1 cellular context compared by ENCODE assay signal in the genomic region with DNA sequence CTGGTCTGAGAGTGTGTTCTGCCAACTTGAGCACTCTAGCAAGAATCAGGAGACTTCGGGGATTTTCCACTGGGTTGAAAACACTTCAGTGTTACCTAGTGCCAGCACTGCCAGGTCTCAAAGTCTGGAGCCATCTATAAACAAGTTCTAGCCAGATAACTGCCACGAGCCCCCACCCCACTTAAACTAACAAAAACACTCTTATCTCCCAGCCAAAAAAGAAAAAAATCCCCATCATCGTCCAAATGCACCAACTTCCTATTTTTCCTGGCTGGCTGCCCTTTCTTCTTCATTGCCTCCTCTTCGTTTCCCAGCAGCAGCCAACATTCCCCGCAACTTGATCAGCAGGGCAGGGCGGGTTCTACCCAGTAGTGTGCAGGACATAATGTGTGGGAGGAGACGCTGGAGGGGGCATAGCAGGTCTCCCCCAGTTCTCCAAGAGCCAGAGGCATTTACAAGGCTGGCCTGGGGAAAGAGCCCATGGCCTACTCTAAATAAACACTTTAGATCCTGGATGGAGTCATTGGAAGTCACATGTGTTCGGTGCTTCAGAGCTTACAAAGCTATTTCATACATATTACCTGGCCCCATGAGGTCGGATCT.
A peak's percentile ranks its signal among the peaks of the same experiment; 100 is the strongest.
TF ChIP-seq lines count a peak whose summit lies in the region.

No MANE protein-coding gene starts in this region.

TF ChIP-seq in HEK293, 187 proteins besides CTCF, POLR2A, EP300 and RAD21 (continued from another document):
- TF ChIP-seq, protein P1, sequence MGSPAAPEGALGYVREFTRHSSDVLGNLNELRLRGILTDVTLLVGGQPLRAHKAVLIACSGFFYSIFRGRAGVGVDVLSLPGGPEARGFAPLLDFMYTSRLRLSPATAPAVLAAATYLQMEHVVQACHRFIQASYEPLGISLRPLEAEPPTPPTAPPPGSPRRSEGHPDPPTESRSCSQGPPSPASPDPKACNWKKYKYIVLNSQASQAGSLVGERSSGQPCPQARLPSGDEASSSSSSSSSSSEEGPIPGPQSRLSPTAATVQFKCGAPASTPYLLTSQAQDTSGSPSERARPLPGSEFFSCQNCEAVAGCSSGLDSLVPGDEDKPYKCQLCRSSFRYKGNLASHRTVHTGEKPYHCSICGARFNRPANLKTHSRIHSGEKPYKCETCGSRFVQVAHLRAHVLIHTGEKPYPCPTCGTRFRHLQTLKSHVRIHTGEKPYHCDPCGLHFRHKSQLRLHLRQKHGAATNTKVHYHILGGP (tag by site-specific recombination; IDR thresholded peaks at IDR 0.05): peak; percentile 15; the same call in 1 of the 2 replicates
- no peak for TF ChIP-seq ZNF114 (tag by site-specific recombination; IDR thresholded peaks at IDR 0.05)
- TF ChIP-seq ZNF660 (tag by site-specific recombination; IDR thresholded peaks at IDR 0.05): no peak
- TF ChIP-seq, protein P2, sequence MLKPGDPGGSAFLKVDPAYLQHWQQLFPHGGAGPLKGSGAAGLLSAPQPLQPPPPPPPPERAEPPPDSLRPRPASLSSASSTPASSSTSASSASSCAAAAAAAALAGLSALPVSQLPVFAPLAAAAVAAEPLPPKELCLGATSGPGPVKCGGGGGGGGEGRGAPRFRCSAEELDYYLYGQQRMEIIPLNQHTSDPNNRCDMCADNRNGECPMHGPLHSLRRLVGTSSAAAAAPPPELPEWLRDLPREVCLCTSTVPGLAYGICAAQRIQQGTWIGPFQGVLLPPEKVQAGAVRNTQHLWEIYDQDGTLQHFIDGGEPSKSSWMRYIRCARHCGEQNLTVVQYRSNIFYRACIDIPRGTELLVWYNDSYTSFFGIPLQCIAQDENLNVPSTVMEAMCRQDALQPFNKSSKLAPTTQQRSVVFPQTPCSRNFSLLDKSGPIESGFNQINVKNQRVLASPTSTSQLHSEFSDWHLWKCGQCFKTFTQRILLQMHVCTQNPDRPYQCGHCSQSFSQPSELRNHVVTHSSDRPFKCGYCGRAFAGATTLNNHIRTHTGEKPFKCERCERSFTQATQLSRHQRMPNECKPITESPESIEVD (tag by site-specific recombination; IDR thresholded peaks at IDR 0.05): peak; percentile 43
- TF ChIP-seq ZBTB20 (tag by site-specific recombination; IDR thresholded peaks at IDR 0.05): peak; percentile 94
- TF ChIP-seq KLF9 (tag by site-specific recombination; IDR thresholded peaks at IDR 0.05; ENCODE audit: low read depth): no peak
- TF ChIP-seq, protein P3, sequence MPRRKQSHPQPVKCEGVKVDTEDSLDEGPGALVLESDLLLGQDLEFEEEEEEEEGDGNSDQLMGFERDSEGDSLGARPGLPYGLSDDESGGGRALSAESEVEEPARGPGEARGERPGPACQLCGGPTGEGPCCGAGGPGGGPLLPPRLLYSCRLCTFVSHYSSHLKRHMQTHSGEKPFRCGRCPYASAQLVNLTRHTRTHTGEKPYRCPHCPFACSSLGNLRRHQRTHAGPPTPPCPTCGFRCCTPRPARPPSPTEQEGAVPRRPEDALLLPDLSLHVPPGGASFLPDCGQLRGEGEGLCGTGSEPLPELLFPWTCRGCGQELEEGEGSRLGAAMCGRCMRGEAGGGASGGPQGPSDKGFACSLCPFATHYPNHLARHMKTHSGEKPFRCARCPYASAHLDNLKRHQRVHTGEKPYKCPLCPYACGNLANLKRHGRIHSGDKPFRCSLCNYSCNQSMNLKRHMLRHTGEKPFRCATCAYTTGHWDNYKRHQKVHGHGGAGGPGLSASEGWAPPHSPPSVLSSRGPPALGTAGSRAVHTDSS (tag by site-specific recombination; IDR thresholded peaks at IDR 0.05): peak; percentile 89
- TF ChIP-seq MZF1 (tag by site-specific recombination; IDR thresholded peaks at IDR 0.05; ENCODE audit: borderline replicate concordance): peak; percentile 93
- TF ChIP-seq, protein P4, sequence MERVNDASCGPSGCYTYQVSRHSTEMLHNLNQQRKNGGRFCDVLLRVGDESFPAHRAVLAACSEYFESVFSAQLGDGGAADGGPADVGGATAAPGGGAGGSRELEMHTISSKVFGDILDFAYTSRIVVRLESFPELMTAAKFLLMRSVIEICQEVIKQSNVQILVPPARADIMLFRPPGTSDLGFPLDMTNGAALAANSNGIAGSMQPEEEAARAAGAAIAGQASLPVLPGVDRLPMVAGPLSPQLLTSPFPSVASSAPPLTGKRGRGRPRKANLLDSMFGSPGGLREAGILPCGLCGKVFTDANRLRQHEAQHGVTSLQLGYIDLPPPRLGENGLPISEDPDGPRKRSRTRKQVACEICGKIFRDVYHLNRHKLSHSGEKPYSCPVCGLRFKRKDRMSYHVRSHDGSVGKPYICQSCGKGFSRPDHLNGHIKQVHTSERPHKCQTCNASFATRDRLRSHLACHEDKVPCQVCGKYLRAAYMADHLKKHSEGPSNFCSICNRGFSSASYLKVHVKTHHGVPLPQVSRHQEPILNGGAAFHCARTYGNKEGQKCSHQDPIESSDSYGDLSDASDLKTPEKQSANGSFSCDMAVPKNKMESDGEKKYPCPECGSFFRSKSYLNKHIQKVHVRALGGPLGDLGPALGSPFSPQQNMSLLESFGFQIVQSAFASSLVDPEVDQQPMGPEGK (tag by site-specific recombination; IDR thresholded peaks at IDR 0.05): peak; percentile 45; the same call in 1 of the 2 replicates
- no peak for TF ChIP-seq ZNF112 (tag by site-specific recombination; IDR thresholded peaks at IDR 0.05)
- peak; percentile 53; the same call in 1 of the 2 replicates for TF ChIP-seq OSR2 (tag by site-specific recombination; IDR thresholded peaks at IDR 0.05)
- 0 out of 2 replicates have a peak, but pooled peaks have one; percentile 27 for TF ChIP-seq ZBTB21 (tag by site-specific recombination; IDR thresholded peaks at IDR 0.05)
- no peak for TF ChIP-seq ZNF248 (tag by site-specific recombination; IDR thresholded peaks at IDR 0.05)
- TF ChIP-seq ZBTB7A (tag by site-specific recombination; IDR thresholded peaks at IDR 0.05; ENCODE audit: low read depth): no peak
- TF ChIP-seq, protein P5, sequence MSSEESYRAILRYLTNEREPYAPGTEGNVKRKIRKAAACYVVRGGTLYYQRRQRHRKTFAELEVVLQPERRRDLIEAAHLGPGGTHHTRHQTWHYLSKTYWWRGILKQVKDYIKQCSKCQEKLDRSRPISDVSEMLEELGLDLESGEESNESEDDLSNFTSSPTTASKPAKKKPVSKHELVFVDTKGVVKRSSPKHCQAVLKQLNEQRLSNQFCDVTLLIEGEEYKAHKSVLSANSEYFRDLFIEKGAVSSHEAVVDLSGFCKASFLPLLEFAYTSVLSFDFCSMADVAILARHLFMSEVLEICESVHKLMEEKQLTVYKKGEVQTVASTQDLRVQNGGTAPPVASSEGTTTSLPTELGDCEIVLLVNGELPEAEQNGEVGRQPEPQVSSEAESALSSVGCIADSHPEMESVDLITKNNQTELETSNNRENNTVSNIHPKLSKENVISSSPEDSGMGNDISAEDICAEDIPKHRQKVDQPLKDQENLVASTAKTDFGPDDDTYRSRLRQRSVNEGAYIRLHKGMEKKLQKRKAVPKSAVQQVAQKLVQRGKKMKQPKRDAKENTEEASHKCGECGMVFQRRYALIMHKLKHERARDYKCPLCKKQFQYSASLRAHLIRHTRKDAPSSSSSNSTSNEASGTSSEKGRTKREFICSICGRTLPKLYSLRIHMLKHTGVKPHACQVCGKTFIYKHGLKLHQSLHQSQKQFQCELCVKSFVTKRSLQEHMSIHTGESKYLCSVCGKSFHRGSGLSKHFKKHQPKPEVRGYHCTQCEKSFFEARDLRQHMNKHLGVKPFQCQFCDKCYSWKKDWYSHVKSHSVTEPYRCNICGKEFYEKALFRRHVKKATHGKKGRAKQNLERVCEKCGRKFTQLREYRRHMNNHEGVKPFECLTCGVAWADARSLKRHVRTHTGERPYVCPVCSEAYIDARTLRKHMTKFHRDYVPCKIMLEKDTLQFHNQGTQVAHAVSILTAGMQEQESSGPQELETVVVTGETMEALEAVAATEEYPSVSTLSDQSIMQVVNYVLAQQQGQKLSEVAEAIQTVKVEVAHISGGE (tag by site-specific recombination; conservative IDR thresholded peaks at IDR 0.05; ENCODE audit: low read depth): no peak
- TF ChIP-seq ZNF558 (tag by site-specific recombination; IDR thresholded peaks at IDR 0.05): no peak
- peak; percentile 64; the same call in 1 of the 2 replicates for TF ChIP-seq ZNF843 (tag by site-specific recombination; IDR thresholded peaks at IDR 0.05)
- TF ChIP-seq, protein P6, sequence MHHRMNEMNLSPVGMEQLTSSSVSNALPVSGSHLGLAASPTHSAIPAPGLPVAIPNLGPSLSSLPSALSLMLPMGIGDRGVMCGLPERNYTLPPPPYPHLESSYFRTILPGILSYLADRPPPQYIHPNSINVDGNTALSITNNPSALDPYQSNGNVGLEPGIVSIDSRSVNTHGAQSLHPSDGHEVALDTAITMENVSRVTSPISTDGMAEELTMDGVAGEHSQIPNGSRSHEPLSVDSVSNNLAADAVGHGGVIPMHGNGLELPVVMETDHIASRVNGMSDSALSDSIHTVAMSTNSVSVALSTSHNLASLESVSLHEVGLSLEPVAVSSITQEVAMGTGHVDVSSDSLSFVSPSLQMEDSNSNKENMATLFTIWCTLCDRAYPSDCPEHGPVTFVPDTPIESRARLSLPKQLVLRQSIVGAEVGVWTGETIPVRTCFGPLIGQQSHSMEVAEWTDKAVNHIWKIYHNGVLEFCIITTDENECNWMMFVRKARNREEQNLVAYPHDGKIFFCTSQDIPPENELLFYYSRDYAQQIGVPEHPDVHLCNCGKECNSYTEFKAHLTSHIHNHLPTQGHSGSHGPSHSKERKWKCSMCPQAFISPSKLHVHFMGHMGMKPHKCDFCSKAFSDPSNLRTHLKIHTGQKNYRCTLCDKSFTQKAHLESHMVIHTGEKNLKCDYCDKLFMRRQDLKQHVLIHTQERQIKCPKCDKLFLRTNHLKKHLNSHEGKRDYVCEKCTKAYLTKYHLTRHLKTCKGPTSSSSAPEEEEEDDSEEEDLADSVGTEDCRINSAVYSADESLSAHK (tag by site-specific recombination; IDR thresholded peaks at IDR 0.05): 0 out of 2 replicates have a peak, but pooled peaks have one; percentile 36
